In the genomic region with DNA sequence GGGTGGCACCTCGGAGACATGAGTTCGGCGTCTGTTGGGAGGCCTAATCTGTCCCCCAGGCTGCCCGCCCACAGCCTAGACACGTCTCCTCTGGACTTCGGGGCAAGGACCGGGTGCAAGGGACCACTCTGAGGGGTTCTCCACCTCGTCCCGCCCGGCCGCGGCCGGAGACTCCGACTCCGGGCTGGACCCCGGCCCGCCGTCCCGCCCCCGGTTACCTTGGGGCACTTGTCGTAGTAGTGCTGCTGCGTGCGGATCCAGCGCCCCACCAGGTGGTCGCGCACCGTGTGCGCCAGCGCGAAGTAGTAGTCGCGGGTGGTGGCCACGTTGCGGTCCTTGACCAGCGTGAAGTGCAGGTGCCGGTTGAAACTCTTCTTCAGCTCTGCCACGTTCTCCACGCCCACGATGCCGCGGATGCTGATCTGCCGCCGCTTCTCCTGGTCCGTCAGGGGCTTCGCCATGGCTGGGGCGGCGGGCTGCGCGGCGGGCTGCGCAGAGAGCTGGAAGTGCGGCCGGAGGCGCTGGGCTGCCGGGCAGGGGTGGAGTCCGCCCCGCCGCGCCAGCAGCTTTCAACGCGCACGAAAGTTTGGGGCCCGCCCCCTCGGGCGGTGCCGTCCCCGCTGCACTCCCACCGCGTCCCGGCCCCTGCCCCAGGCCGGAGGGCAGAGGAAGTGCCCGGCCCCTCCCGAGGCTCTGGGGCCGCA, we compare ENCODE assay signal across 8 cellular contexts. TPM values are rescaled to one million over a fixed set of nuclear protein-coding genes. Genes with fewer than 3 reads are reported as not detected.
A peak's percentile ranks its signal among the peaks of the same experiment; 100 is the strongest.
DNase-seq lines count a peak whose midpoint lies in the region; ATAC-seq and TF ChIP-seq lines count a peak whose summit lies in the region.

PYGL (minus strand) TSS at position 541 of the 704 bp plus-strand sequence; CDS start at position 461, 80 bp downstream.

- H3K4me1 Mint-ChIP-seq in activated CD8-positive, alpha-beta T cell treated with anti-CD3 and anti-CD28 coated beads for 36 hours (ENCODE audit: low read depth) = peaks cover 9% of the 10 kb centered on the region

- no peaks in the 10 kb centered on the region for H3K9me3 ChIP-seq in ES-I3 (ENCODE audit: control insufficient read depth, insufficient read depth, low read length)
- no peaks in the 10 kb centered on the region for H3K9me3 ChIP-seq in thyroid gland

- peak within 1 kb of the TSS; percentile 76 for H3K4me3 Mint-ChIP-seq in activated CD8-positive, alpha-beta T cell treated with anti-CD3 and anti-CD28 coated beads for 36 hours

- 0 to 3% methylated on average over 4 to 15 of the region's 74 CpGs for WGBS in thyroid gland, 2 donors

- H3K27ac Mint-ChIP-seq in activated CD8-positive, alpha-beta T cell treated with anti-CD3 and anti-CD28 coated beads for 36 hours = peak within 1 kb of the TSS; percentile 43

- H3K4me1 ChIP-seq in ES-I3 (ENCODE audit: insufficient read depth, low read length) (no peaks in the 10 kb centered on the region), thyroid gland (no peaks in the 10 kb centered on the region)

- H3K9ac ChIP-seq in ES-I3 (ENCODE audit: low read depth, low read length) = peak within 1 kb of the TSS; percentile 74

- H3K9me3 Mint-ChIP-seq in activated CD8-positive, alpha-beta T cell treated with anti-CD3 and anti-CD28 coated beads for 36 hours = no peaks in the 10 kb centered on the region

- no peaks in the 10 kb centered on the region for H3K27me3 ChIP-seq in thyroid gland

- TF ChIP-seq POLR2A in thyroid gland (IDR thresholded peaks at IDR 0.05) = peak in 1 of 2 donors; percentile 84

- POLR2A ChIA-PET in activated CD8-positive, alpha-beta T cell treated with anti-CD3 and anti-CD28 coated beads for 36 hours (lab: Charles Lee) = no interaction called here

- intact Hi-C loops in activated CD8-positive, alpha-beta T cell treated with anti-CD3 and anti-CD28 coated beads for 36 hours (cut with micrococcal nuclease) = loop anchor here (10.0 kb wide), 1 partner anchor 261 kb away; no protein-coding TSS in a partner anchor
- intact Hi-C loops in thyroid gland (cut with DNase I) = no loop called here

- CTCF ChIA-PET in activated CD8-positive, alpha-beta T cell treated with anti-CD3 and anti-CD28 coated beads for 36 hours (lab: Charles Lee) = interaction anchor here (1.5 kb wide), 1 partner anchor 11 kb away, joined by 3 read pairs; no protein-coding TSS in a partner anchor

- peaks cover 30% of the 10 kb centered on the region for H3K27me3 Mint-ChIP-seq in activated CD8-positive, alpha-beta T cell treated with anti-CD3 and anti-CD28 coated beads for 36 hours

- peak within 1 kb of the TSS in 2 of 3 donors; percentile 72 to 74 for H3K27ac ChIP-seq in thyroid gland

- no peak for TF ChIP-seq CTCF in activated CD8-positive, alpha-beta T cell treated with anti-CD3 and anti-CD28 coated beads for 36 hours (IDR thresholded peaks at IDR 0.05)
- no peak for TF ChIP-seq CTCF in thyroid gland (IDR thresholded peaks at IDR 0.05)

- no peaks in the 10 kb centered on the region for H3K36me3 Mint-ChIP-seq in activated CD8-positive, alpha-beta T cell treated with anti-CD3 and anti-CD28 coated beads for 36 hours (ENCODE audit: low read depth)

- H3K36me3 ChIP-seq in ES-I3 (ENCODE audit: insufficient read depth, low read length) = peaks cover 4% of the 10 kb centered on the region; the same call in 1 of the 2 replicates
- H3K36me3 ChIP-seq in thyroid gland = no peaks in the 10 kb centered on the region

- DNase-seq in H4 (ENCODE audit: low spot score) = peak; percentile 30
- peak; percentile 9 for DNase-seq in NCI-H2196 treated with DMSO at 0.1 percent for 48 hours (lab: John Stamatoyannopoulos, UW; ENCODE audit: unreplicated experiment)
- peak; percentile 46 for DNase-seq in activated CD8-positive, alpha-beta T cell treated with anti-CD3 and anti-CD28 coated beads for 36 hours
- peak; percentile 70 for DNase-seq in fibroblast of gingiva (ENCODE audit: low read depth)
- DNase-seq in myocyte (ENCODE audit: low read depth) = peak; percentile 83
- DNase-seq in thyroid gland = peak; percentile 70 to 73
- DNase-seq in GOT3 (lab: John Stamatoyannopoulos, UW) = no peak

- peak; percentile 73 for ATAC-seq in activated CD8-positive, alpha-beta T cell treated with anti-CD3 and anti-CD28 coated beads for 36 hours

- H3K4me3 ChIP-seq in thyroid gland (replicated peaks in 1 of 3) = peak within 1 kb of the TSS; percentile 64 to 88 (median 71)

RNA-seq across cellular contexts. Expression of gene PYGL, which starts in this region (rescaled TPM):
- 35.1 and 43.0 TPM in 2 replicates for total RNA-seq in H4 (2014; rRNA removed; shearing (Covaris generic))
- total RNA-seq in activated CD8-positive, alpha-beta T cell treated with anti-CD3 and anti-CD28 coated beads for 36 hours = 1 to 10 TPM; 1.6 to 1.7 TPM
- total RNA-seq in myocyte (161 and 270 TPM in 2 replicates), thyroid gland (10 to 100 TPM; 17.8 to 24.8 (median 22.4) TPM)
- polyA plus RNA-seq in myocyte (2012) = 115 TPM

Comparison
In these comparisons a context has a peak if more than half of its experiments do, and no peak if none do; other contexts are left out.
1. RNA of gene PYGL (total RNA-seq): 161 to 270 TPM in myocyte, 35.1 to 43.0 TPM in H4 and 17.8 to 24.8 TPM in thyroid gland; 1.6 to 1.7 TPM in activated CD8-positive, alpha-beta T cell treated with anti-CD3 and anti-CD28 coated beads for 36 hours; every median in the first group is over 4 times any median in the second.